ENCODE assay signal across 21 cellular contexts in the genomic region with DNA sequence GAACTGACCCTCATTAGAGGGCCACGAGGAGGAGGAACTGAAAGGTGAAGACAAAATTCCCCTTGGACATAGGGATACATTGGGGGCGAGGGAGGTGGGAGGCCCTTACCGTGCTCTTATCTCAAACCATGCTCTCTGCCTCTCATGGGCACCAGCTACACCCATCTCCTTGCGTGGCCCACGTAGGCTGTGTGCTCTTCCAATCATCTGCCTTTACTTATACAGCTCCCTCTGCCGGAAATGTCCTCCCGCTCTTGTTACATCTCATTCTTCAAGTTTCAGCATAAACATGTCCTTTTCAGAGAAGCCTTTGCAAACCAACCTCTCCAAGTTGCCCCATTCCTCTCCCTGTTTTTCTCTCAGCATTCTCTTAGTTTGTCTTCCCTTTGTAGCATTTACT.
DNase-seq lines count a peak whose midpoint lies in the region; ATAC-seq, FAIRE-seq and TF ChIP-seq lines count a peak whose summit lies in the region.
"Had no signal": no experiment of that assay in that cellular context is flagged by ENCODE, and none has a peak within 500 bp of the region (broad histone marks: within the 10 kb centered on the region; RNA-seq: fewer than 3 reads in every experiment).

No MANE protein-coding gene starts in this region.

- H4K20me1 ChIP-seq in Karpas-422 (ENCODE audit: insufficient read depth, low read depth, low read length): no peaks in the 10 kb centered on the region

- peak; percentile 40 for FAIRE-seq in GM12891 (lab: Jason Lieb, UNC)

- no peaks in the 10 kb centered on the region for H3K9me3 ChIP-seq in Karpas-422 (ENCODE audit: low read length)
- H3K9me3 ChIP-seq: SK-N-SH had no signal

- no peaks in the 10 kb centered on the region for H3K9me2 ChIP-seq in Karpas-422 (replicated peaks; ENCODE audit: insufficient read depth, low read length)
- H3K9me2 ChIP-seq: SK-N-SH had no signal

- H3K27me3 ChIP-seq in Karpas-422 (ENCODE audit: low read length): no peaks in the 10 kb centered on the region

- H3K79me2 ChIP-seq in Karpas-422 (ENCODE audit: low read length): peaks cover 26% of the 10 kb centered on the region

- H2AFZ ChIP-seq in Karpas-422 (ENCODE audit: low read length): no peak overlapping the region

- H3K36me3 Mint-ChIP-seq in activated T-cell treated with anti-CD3 and anti-CD28 coated beads, Interleukin-2, amount 50 U/mL, for 24 hours (ENCODE audit: low read depth): no peaks in the 10 kb centered on the region

- H3K4me1 ChIP-seq in Karpas-422 (ENCODE audit: low read length): peaks cover 100% of the 10 kb centered on the region

- no peak for ATAC-seq in GM18511 (IDR thresholded peaks at IDR 0.05; ENCODE audit: unreplicated experiment)

- peak overlapping the region; percentile 62 for H3K4me2 ChIP-seq in Karpas-422 (ENCODE audit: low read depth, low read length, poor library complexity, severe bottlenecking)
- H3K4me2 ChIP-seq: KMS-11, SK-N-SH had no signal

- H3K27me3 Mint-ChIP-seq in activated T-cell treated with anti-CD3 and anti-CD28 coated beads, Interleukin-2, amount 50 U/mL, for 24 hours: peaks cover 8% of the 10 kb centered on the region

- H3K4me1 Mint-ChIP-seq in activated T-cell treated with anti-CD3 and anti-CD28 coated beads, Interleukin-2, amount 50 U/mL, for 24 hours (ENCODE audit: low read depth): no peaks in the 10 kb centered on the region

- DNase-seq in COLO829 (ENCODE audit: low spot score) (peak; percentile 28), GM12891 (ENCODE audit: insufficient read length, low spot score) (no peak), Karpas-422 (peak; percentile 91), amniotic epithelial cell (ENCODE audit: low read depth) (peak; percentile 26), SHP77 treated with DMSO at 0.1 percent for 48 hours (lab: John Stamatoyannopoulos, UW) (no peak), NCI-H1105 (lab: John Stamatoyannopoulos, UW) (no peak)
- DNase-seq in activated T-cell treated with anti-CD3 and anti-CD28 coated beads, Interleukin-2, amount 50 U/mL, for 24 hours: no peak
- DNase-seq: activated CD4-positive, CD25-positive, alpha-beta regulatory T cell treated with anti-CD3 and anti-CD28 coated beads, Interleukin-2, amount 50 U/mL, for 72 hours; activated naive CD4-positive, alpha-beta T cell treated with anti-CD3 and anti-CD28 coated beads for 36 hours; activated T-cell treated with anti-CD3 and anti-CD28 coated beads, Interleukin-2, amount 50 U/mL, for 1 hour; C1 segment of cervical spinal cord; glutamatergic neuron; GOT3; NCI-H1092; NCI-H2081 treated with DMSO at 0.1 percent for 48 hours; NCI-H510A; SK-N-SH had no signal

- TF ChIP-seq POLR2A in GM12891 (IDR thresholded peaks at IDR 0.05; ENCODE audit: low read depth, low read length): no peak

- H3K36me3 ChIP-seq in Karpas-422 (ENCODE audit: insufficient read depth, low read length): peaks cover 38% of the 10 kb centered on the region; the same call in 1 of the 2 replicates
- H3K36me3 ChIP-seq: cardiac muscle cell had no signal

- H3K9ac ChIP-seq in Karpas-422 (ENCODE audit: low read length): peak overlapping the region; percentile 53
- H3K9ac ChIP-seq: KMS-11, SK-N-SH had no signal

- peak overlapping the region; percentile 97 for H3K27ac ChIP-seq in Karpas-422 (ENCODE audit: low read length)
- H3K27ac ChIP-seq: cardiac muscle cell, KMS-11 had no signal

- no peak overlapping the region for H3K4me3 Mint-ChIP-seq in activated T-cell treated with anti-CD3 and anti-CD28 coated beads, Interleukin-2, amount 50 U/mL, for 24 hours
- H3K4me3 Mint-ChIP-seq: activated naive CD4-positive, alpha-beta T cell treated with anti-CD3 and anti-CD28 coated beads for 36 hours had no signal

- H3K27ac Mint-ChIP-seq in activated T-cell treated with anti-CD3 and anti-CD28 coated beads, Interleukin-2, amount 50 U/mL, for 24 hours: no peak overlapping the region
- H3K27ac Mint-ChIP-seq: activated naive CD4-positive, alpha-beta T cell treated with anti-CD3 and anti-CD28 coated beads for 36 hours; progenitor cell of endocrine pancreas had no signal

- H3K4me3 ChIP-seq in Karpas-422 (ENCODE audit: low read length): peak overlapping the region; percentile 35; the same call in 1 of the 2 replicates
- H3K4me3 ChIP-seq: cardiac muscle cell had no signal

- H3K9me3 Mint-ChIP-seq in activated T-cell treated with anti-CD3 and anti-CD28 coated beads, Interleukin-2, amount 50 U/mL, for 24 hours: no peaks in the 10 kb centered on the region
- H3K9me3 Mint-ChIP-seq: activated naive CD4-positive, alpha-beta T cell treated with anti-CD3 and anti-CD28 coated beads for 36 hours had no signal

TF ChIP-seq in GM12891, 5 proteins besides CTCF, POLR2A, EP300 and RAD21:
- TF ChIP-seq SPI1 (IDR thresholded peaks at IDR 0.05; ENCODE audit: low read depth, low read length) (no peak), TAF1 (IDR thresholded peaks at IDR 0.05; ENCODE audit: low read depth, low read length) (no peak), PAX5 (IDR thresholded peaks at IDR 0.05; ENCODE audit: insufficient read depth, low read length, severe bottlenecking) (no peak), POU2F2 (IDR thresholded peaks at IDR 0.05; ENCODE audit: low read depth, low read length) (no peak), POLR2AphosphoS5 (IDR thresholded peaks at IDR 0.05; ENCODE audit: low read depth, low read length) (no peak)

Comparison
In these comparisons a context has a peak if more than half of its experiments do, and no peak if none do; other contexts are left out.
1. DNase-seq: peak in COLO829 (single experiment), Karpas-422 (single experiment) and amniotic epithelial cell (single experiment); none in GM12891 (single experiment), SHP77 treated with DMSO at 0.1 percent for 48 hours (single experiment), NCI-H1105 (single experiment) and activated T-cell treated with anti-CD3 and anti-CD28 coated beads, Interleukin-2, amount 50 U/mL, for 24 hours (single experiment).